Comparison of ENCODE assay signal across 18 cellular contexts in the genomic region with DNA sequence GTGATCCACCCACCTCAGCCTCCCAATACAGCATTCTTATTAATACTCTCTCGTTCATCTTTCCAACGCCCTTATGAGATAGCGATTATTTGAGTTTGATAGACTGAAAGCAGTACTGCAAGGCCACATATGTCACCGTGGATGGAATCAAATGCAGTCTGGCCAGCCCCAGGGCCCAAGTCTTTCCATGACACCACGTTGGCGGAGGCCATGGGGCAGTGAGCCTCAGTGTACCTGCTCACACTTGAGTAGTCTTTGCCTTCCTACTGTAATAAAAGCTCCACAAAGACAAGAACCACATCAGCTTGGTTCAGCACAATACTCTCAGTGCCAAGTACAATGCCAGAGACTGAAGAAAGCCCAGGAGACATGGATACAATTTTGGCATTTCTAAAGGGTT.
"Had no signal": no experiment of that assay in that cellular context is flagged by ENCODE, and none has a peak within 500 bp of the region (broad histone marks: within the 10 kb centered on the region; RNA-seq: fewer than 3 reads in every experiment).

No MANE protein-coding gene starts in this region.

- H3K27ac Mint-ChIP-seq: IgD-negative memory B cell had no signal

- H3K36me3 Mint-ChIP-seq: IgD-negative memory B cell had no signal

- H3K9me3 Mint-ChIP-seq: IgD-negative memory B cell had no signal

- H3K4me1 Mint-ChIP-seq: IgD-negative memory B cell had no signal

- H3K4me3 Mint-ChIP-seq: IgD-negative memory B cell had no signal

- H3K27me3 Mint-ChIP-seq: IgD-negative memory B cell had no signal

- DNase-seq: Kasumi-1, MM.1S, NCI-H1092 treated with DMSO at 0.1 percent for 48 hours, NCI-H1436, NCI-H187, NCI-H2029, NCI-H2081 treated with DMSO at 0.1 percent for 48 hours, NCI-H2171, NCI-H226, NCI-H446, NCI-H510A, NCI-H524 treated with DMSO at 0.1 percent for 48 hours, NCI-H69, NCI-H774, PC-3, SHP77 treated with DMSO at 0.1 percent for 48 hours, SJCRH30 had no signal
